8 cellular contexts compared by ENCODE assay signal in the genomic region with DNA sequence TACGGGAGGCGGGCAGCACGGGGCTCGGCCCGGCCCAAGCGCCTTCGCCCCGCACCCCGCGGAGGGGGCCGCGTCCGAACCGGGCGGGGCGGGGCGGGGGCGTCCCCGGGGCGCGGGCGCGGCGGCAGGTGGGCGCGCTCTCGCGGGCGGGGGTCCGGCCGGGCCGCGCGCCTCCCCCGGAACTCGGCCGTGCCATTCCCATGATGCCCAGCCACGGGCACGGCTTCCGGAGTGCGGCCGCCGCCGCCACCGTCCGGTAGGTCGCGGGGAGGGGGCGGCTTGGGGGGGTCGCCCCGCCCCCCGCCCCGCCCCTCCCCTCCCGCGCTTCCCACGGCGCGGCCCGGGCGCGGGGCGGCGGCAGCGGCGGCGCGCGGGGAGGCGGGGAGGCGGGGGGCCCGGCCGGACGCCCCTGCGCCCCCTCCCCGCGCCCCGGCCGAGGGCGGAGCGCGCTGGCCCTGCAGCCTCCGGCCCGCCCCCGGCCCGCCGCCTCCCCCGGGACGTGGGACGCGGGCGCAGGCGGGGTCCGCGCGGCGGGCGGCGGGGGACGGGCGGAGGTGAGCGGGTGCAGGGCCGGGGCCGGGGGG. TPM values are rescaled to one million over a fixed set of nuclear protein-coding genes. Genes with fewer than 3 reads are reported as not detected.
DNase-seq lines count a peak whose midpoint lies in the region; ATAC-seq and TF ChIP-seq lines count a peak whose summit lies in the region.

A gene with protein sequence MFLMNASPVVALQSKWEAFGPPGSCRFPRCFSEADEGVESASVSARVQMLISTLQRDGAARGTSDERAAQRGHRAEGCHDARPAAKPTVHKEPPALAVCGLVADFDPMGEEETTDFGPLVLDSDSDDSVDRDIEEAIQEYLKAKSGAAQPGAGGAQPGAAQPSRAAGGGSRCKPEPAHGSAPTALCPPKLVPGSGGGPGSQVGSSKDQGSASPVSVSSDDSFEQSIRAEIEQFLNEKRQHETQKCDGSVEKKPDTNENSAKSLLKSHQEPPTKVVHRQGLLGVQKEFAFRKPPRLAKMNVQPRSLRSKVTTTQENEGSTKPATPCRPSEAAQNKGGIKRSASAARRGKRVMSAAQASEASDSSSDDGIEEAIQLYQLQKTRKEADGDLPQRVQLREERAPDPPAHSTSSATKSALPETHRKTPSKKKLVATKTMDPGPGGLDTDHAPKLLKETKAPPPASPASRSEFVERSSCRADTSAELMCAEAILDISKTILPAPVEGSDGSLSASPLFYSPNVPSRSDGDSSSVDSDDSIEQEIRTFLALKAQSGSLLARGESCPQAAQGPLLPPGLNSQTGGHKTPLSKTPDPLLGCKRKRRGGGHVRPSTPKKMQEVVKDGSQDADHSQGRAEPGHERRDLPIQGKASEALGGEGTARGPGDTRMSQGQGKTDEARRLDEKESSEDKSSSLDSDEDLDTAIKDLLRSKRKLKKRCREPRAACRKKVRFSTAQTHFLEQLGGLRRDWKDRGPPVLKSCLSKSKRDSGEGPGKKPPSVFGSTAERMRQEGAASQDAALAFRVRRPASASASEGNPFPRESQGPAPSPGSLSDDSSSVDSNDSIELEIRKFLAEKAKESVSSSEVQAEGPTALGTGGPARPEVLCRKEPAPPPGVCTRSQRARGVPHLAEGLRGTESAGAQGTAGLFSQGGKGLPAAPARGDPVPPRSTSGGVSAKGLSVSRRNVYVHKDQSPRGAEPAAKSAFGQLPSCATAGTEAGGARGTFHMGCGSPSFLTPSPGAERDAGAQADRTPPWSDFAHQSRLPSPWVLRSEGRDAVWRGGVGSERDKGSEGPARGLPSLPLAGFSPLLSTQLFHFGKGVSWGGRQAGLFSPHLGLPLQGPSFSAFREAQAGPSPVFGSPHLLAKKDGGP (N-terminal part only) (plus strand): TSS at position 314 of the 584 bp plus-strand sequence. CDS start 4,729 bp downstream, outside the sequence.

- DNase-seq in activated T-helper 1 cell treated with anti-CD3 and anti-CD28 coated beads, Interleukin-12 subunit alpha, Interleukin-12 subunit beta, Interleukin-2, Interleukin-4 antibody, amounts not matched to agents 30 ng/mL and 10 ng/mL and 1 ng/mL, durations not matched to agents 14 hours and 24 hours and 36 hours (ENCODE audit: low spot score), result no peak
- DNase-seq in left cardiac atrium (peak; percentile 57), prostate gland (ENCODE audit: low spot score) (no peak)

- H3K4me1 ChIP-seq in prostate gland (replicated peaks), result peaks cover 2% of the 10 kb centered on the region

- H3K27ac Mint-ChIP-seq in activated T-helper 1 cell treated with anti-CD3 and anti-CD28 coated beads, Interleukin-12 subunit alpha, Interleukin-12 subunit beta, Interleukin-2, Interleukin-4 antibody, amounts not matched to agents 30 ng/mL and 10 ng/mL and 1 ng/mL, durations not matched to agents 14 hours and 24 hours and 36 hours, result no peak within 1 kb of the TSS

- peak; percentile 43 for ATAC-seq in GM21381 (IDR thresholded peaks at IDR 0.05; ENCODE audit: unreplicated experiment)
- peak; percentile 13 to 54 for ATAC-seq in left cardiac atrium
- ATAC-seq in GM18861 (IDR thresholded peaks at IDR 0.05; ENCODE audit: unreplicated experiment), result no peak
- ATAC-seq in HG03442 (IDR thresholded peaks at IDR 0.05; ENCODE audit: unreplicated experiment), result no peak
- ATAC-seq in GM21360 (IDR thresholded peaks at IDR 0.05; ENCODE audit: unreplicated experiment), result no peak

- H3K36me3 ChIP-seq in prostate gland, result no peaks in the 10 kb centered on the region

- intact Hi-C loops in activated T-helper 1 cell treated with anti-CD3 and anti-CD28 coated beads, Interleukin-12 subunit alpha, Interleukin-12 subunit beta, Interleukin-2, Interleukin-4 antibody, amounts not matched to agents 30 ng/mL and 10 ng/mL and 1 ng/mL, durations not matched to agents 14 hours and 24 hours and 36 hours (cut with micrococcal nuclease), result no loop called here
- intact Hi-C loops in left cardiac atrium (cut with DNase I) (no loop called here), prostate gland (cut with DNase I) (no loop called here)

- peaks cover 32% of the 10 kb centered on the region for H3K27me3 Mint-ChIP-seq in activated T-helper 1 cell treated with anti-CD3 and anti-CD28 coated beads, Interleukin-12 subunit alpha, Interleukin-12 subunit beta, Interleukin-2, Interleukin-4 antibody, amounts not matched to agents 30 ng/mL and 10 ng/mL and 1 ng/mL, durations not matched to agents 14 hours and 24 hours and 36 hours (ENCODE audit: insufficient read depth)

- peak within 1 kb of the TSS; percentile 57 to 72 for H3K4me3 ChIP-seq in prostate gland

- H3K27ac ChIP-seq in 22Rv1 (peak within 1 kb of the TSS; percentile 64), prostate gland (peak within 1 kb of the TSS; percentile 82 to 88)

- TF ChIP-seq CTCF in 22Rv1 (IDR thresholded peaks at IDR 0.05) (no peak), prostate gland (IDR thresholded peaks at IDR 0.05) (no peak)

- WGBS in prostate gland, result 0% methylated on average over 2 of the region's 103 CpGs

- no peak for TF ChIP-seq POLR2A in prostate gland (IDR thresholded peaks at IDR 0.05)

- no peaks in the 10 kb centered on the region for H3K4me1 Mint-ChIP-seq in activated T-helper 1 cell treated with anti-CD3 and anti-CD28 coated beads, Interleukin-12 subunit alpha, Interleukin-12 subunit beta, Interleukin-2, Interleukin-4 antibody, amounts not matched to agents 30 ng/mL and 10 ng/mL and 1 ng/mL, durations not matched to agents 14 hours and 24 hours and 36 hours (ENCODE audit: low read depth)

- no peaks in the 10 kb centered on the region for H3K9me3 ChIP-seq in prostate gland

- H3K4me3 Mint-ChIP-seq in activated T-helper 1 cell treated with anti-CD3 and anti-CD28 coated beads, Interleukin-12 subunit alpha, Interleukin-12 subunit beta, Interleukin-2, Interleukin-4 antibody, amounts not matched to agents 30 ng/mL and 10 ng/mL and 1 ng/mL, durations not matched to agents 14 hours and 24 hours and 36 hours, result peak within 1 kb of the TSS; percentile 83

- no peaks in the 10 kb centered on the region for H3K27me3 ChIP-seq in prostate gland (replicated peaks; ENCODE audit: insufficient read depth)

- H3K9me3 Mint-ChIP-seq in activated T-helper 1 cell treated with anti-CD3 and anti-CD28 coated beads, Interleukin-12 subunit alpha, Interleukin-12 subunit beta, Interleukin-2, Interleukin-4 antibody, amounts not matched to agents 30 ng/mL and 10 ng/mL and 1 ng/mL, durations not matched to agents 14 hours and 24 hours and 36 hours, result no peaks in the 10 kb centered on the region

- H3K36me3 Mint-ChIP-seq in activated T-helper 1 cell treated with anti-CD3 and anti-CD28 coated beads, Interleukin-12 subunit alpha, Interleukin-12 subunit beta, Interleukin-2, Interleukin-4 antibody, amounts not matched to agents 30 ng/mL and 10 ng/mL and 1 ng/mL, durations not matched to agents 14 hours and 24 hours and 36 hours (ENCODE audit: low read depth), result no peaks in the 10 kb centered on the region

RNA-seq across cellular contexts. Expression of the gene that starts here (rescaled TPM):
- total RNA-seq in activated T-helper 1 cell treated with anti-CD3 and anti-CD28 coated beads, Interleukin-12 subunit alpha, Interleukin-12 subunit beta, Interleukin-2, Interleukin-4 antibody, amounts not matched to agents 30 ng/mL and 10 ng/mL and 1 ng/mL, durations not matched to agents 14 hours and 24 hours and 36 hours, result 0.86 and 1.2 TPM in 2 replicates
- 10 to 100 TPM; 17.5 to 17.6 TPM for total RNA-seq in left cardiac atrium
- total RNA-seq in prostate gland, result 10 to 100 TPM; 15.3 to 41.9 TPM

Comparison
In these comparisons a context has a peak if more than half of its experiments do, and no peak if none do; other contexts are left out.
1. ATAC-seq: peak in GM21381 (single experiment) and left cardiac atrium (2 of 2); none in GM18861 (single experiment), HG03442 (single experiment) and GM21360 (single experiment).